Comparison of ENCODE assay signal across 1 cellular context in the genomic region with DNA sequence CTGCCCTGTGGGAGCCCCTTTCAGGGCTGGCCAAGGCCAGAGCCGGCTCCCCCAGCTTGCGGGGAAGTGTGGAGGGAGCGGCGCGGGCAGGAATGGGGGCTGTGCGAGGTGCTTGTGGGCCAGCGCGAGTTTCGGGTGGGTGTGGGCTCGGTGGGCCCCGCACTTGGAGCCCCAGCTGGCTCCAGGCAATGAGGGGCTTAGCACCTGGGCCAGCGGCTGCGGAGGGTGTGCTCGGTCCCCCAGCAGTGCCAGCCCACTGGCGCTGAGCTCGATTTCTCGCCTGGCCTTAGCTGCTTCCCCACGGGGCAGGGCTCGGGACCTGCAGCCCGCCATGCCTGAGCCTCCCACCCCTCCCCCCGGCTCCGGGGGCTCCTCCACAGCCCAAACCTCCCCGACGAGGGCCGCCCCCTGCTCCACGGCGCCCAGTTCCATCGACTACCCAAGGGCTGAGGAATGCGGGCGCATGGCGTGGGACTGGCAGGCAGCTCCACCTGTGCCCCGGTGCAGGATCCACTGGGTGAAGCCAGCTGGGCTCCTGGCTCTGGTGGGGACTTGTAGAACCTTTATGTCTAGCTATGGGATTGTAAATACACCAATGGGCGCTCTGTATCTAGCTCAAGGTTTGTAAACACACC.
TF ChIP-seq lines count a peak whose summit lies in the region.

No MANE protein-coding gene starts in this region.

TF ChIP-seq in HepG2, 621 proteins besides CTCF, POLR2A, EP300 and RAD21 (continued from another document):
- TF ChIP-seq, protein P1, sequence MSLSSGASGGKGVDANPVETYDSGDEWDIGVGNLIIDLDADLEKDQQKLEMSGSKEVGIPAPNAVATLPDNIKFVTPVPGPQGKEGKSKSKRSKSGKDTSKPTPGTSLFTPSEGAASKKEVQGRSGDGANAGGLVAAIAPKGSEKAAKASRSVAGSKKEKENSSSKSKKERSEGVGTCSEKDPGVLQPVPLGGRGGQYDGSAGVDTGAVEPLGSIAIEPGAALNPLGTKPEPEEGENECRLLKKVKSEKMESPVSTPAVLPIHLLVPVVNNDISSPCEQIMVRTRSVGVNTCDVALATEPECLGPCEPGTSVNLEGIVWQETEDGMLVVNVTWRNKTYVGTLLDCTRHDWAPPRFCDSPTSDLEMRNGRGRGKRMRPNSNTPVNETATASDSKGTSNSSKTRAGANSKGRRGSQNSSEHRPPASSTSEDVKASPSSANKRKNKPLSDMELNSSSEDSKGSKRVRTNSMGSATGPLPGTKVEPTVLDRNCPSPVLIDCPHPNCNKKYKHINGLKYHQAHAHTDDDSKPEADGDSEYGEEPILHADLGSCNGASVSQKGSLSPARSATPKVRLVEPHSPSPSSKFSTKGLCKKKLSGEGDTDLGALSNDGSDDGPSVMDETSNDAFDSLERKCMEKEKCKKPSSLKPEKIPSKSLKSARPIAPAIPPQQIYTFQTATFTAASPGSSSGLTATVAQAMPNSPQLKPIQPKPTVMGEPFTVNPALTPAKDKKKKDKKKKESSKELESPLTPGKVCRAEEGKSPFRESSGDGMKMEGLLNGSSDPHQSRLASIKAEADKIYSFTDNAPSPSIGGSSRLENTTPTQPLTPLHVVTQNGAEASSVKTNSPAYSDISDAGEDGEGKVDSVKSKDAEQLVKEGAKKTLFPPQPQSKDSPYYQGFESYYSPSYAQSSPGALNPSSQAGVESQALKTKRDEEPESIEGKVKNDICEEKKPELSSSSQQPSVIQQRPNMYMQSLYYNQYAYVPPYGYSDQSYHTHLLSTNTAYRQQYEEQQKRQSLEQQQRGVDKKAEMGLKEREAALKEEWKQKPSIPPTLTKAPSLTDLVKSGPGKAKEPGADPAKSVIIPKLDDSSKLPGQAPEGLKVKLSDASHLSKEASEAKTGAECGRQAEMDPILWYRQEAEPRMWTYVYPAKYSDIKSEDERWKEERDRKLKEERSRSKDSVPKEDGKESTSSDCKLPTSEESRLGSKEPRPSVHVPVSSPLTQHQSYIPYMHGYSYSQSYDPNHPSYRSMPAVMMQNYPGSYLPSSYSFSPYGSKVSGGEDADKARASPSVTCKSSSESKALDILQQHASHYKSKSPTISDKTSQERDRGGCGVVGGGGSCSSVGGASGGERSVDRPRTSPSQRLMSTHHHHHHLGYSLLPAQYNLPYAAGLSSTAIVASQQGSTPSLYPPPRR (CRISPR knock-in tag; IDR thresholded peaks at IDR 0.05; ENCODE audit: borderline replicate concordance) = no peak
- no peak for TF ChIP-seq FOXK1 (CRISPR knock-in tag; IDR thresholded peaks at IDR 0.05; ENCODE audit: borderline replicate concordance, low read depth)
- TF ChIP-seq SP4 (CRISPR knock-in tag; IDR thresholded peaks at IDR 0.05) = no peak
- no peak for TF ChIP-seq SIX4 (CRISPR knock-in tag; IDR thresholded peaks at IDR 0.05)
- no peak for TF ChIP-seq KLF15 (CRISPR knock-in tag; IDR thresholded peaks at IDR 0.05; ENCODE audit: borderline replicate concordance)
- no peak for TF ChIP-seq FOXK2 (IDR thresholded peaks at IDR 0.05)
- no peak for TF ChIP-seq THYN1 (CRISPR knock-in tag; IDR thresholded peaks at IDR 0.05; ENCODE audit: borderline replicate concordance, low read depth)
- TF ChIP-seq ZFP37 (CRISPR knock-in tag; IDR thresholded peaks at IDR 0.05; ENCODE audit: borderline replicate concordance) = no peak
- no peak for TF ChIP-seq HOXA5 (CRISPR knock-in tag; IDR thresholded peaks at IDR 0.05)
- TF ChIP-seq ZNF7 (CRISPR knock-in tag; IDR thresholded peaks at IDR 0.05) = no peak
